In the genomic region with DNA sequence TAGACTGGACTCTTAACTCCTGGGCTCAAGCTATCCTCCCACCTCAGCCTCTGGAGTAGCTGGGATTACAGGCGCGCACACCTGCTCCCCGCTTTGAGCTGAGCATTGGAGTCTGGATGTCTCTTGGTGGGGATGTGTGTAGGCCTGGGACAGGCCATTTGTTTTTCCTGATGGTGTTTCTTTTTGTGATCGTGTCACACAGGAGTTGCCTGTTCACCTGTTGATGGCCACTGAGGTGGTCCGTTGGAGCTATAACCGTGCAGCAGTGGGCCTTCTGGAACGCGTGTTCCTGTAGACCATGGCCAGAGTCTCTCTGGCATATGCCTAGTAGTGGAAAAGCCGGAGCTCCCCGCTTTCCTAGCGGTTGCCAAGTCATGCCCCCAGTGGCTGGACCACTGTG, we compare ENCODE assay signal across 29 cellular contexts. TPM values are rescaled to one million over a fixed set of nuclear protein-coding genes. Genes with fewer than 3 reads are reported as not detected.
DNase-seq lines count a peak whose midpoint lies in the region; ATAC-seq and TF ChIP-seq lines count a peak whose summit lies in the region.
"Had no signal": no experiment of that assay in that cellular context is flagged by ENCODE, and none has a peak within 500 bp of the region (broad histone marks: within the 10 kb centered on the region; RNA-seq: fewer than 3 reads in every experiment).

No MANE protein-coding gene starts in this region.

- peaks cover 84% of the 10 kb centered on the region for H3K79me2 ChIP-seq in hepatocyte

- no peak for TF ChIP-seq EP300 in transverse colon (IDR thresholded peaks at IDR 0.05; ENCODE audit: low read depth)

- no peak overlapping the region for H3K4me3 Mint-ChIP-seq in Calu3 (ENCODE audit: low read depth, unreplicated experiment)
- H3K4me3 Mint-ChIP-seq: activated CD8-positive, alpha-beta T cell treated with anti-CD3 and anti-CD28 coated beads for 36 hours; activated T-helper 1 cell treated with anti-CD3 and anti-CD28 coated beads, Interleukin-12 subunit alpha, Interleukin-12 subunit beta, Interleukin-2, Interleukin-4 antibody, amounts not matched to agents 30 ng/mL and 10 ng/mL and 1 ng/mL, durations not matched to agents 14 hours and 24 hours and 36 hours; T-helper 1 cell treated with Interleukin-12 subunit alpha and Interleukin-12 subunit beta and Interleukin-4 antibody, amounts not matched to agents 30 μg/mL and 1 μg/mL, for 36 hours had no signal

- 97% methylated on average over 11 of the region's 11 CpGs for WGBS in hepatocyte (ENCODE audit: low lambda C conversion rate, missing lambda C conversion rate)
- 90 to 94% methylated on average over 4 to 11 of the region's 11 CpGs for WGBS in transverse colon (ENCODE audit: low coverage in 1 of 2), 2 donors

- H3K27me3 ChIP-seq in Panc1 (ENCODE audit: control insufficient read depth, insufficient read depth, low read length) = no peaks in the 10 kb centered on the region
- no peaks in the 10 kb centered on the region for H3K27me3 ChIP-seq in hepatocyte
- H3K27me3 ChIP-seq in transverse colon = no peaks in the 10 kb centered on the region
- H3K27me3 ChIP-seq: adrenal gland, dorsolateral prefrontal cortex, gastroesophageal sphincter, right atrium auricular region had no signal

- in situ Hi-C loops in Panc1 (cut with HindIII; ENCODE audit: low pct_unique_long_range_greater_than_20kb, low sequenced_read_pairs) (no loop called here), transverse colon (cut with MboI; ENCODE audit: low pct_ligation_motif_present in 1 of 4, low pct_unique_long_range_greater_than_20kb in 1 of 4, low sequenced_read_pairs in 3 of 4) (loop anchor here in 1 of 4 donors (10.0 kb wide), 1 partner anchor 206 kb away; a partner anchor contains a TSS)

- no peak overlapping the region for H2AFZ ChIP-seq in hepatocyte
- H2AFZ ChIP-seq: parathyroid adenoma had no signal

- no peaks in the 10 kb centered on the region for H3K36me3 ChIP-seq in Panc1 (ENCODE audit: control insufficient read depth, insufficient read depth, low read length)
- H3K36me3 ChIP-seq in hepatocyte (replicated peaks; ENCODE audit: insufficient read depth, low read depth) = no peaks in the 10 kb centered on the region
- H3K36me3 ChIP-seq in transverse colon = no peaks in the 10 kb centered on the region
- H3K36me3 ChIP-seq: adrenal gland, gastroesophageal sphincter, right atrium auricular region had no signal

- peaks cover 44% of the 10 kb centered on the region for H3K36me3 Mint-ChIP-seq in Calu3 (ENCODE audit: insufficient read depth, unreplicated experiment)

- intact Hi-C loops in Panc1 (cut with micrococcal nuclease; ENCODE audit: unreplicated experiment) (no loop called here), transverse colon (cut with DNase I; ENCODE audit: low total_unique reads) (loop anchor here (5.0 kb wide), 1 partner anchor 407 kb away; no protein-coding TSS in a partner anchor), Calu3 (cut with micrococcal nuclease; ENCODE audit: unreplicated experiment) (no loop called here)

- CTCF ChIA-PET in Panc1 (lab: Charles Lee) (interaction anchor here (0.5 to 0.6 kb wide), 3 partner anchors 24 to 221 kb away, joined by 3 to 4 read pairs (median 3); no protein-coding TSS in a partner anchor), Calu3 (lab: Charles Lee) (interaction anchor here (0.6 kb wide), 1 partner anchor 88 kb away, joined by 4 read pairs; no protein-coding TSS in a partner anchor)

- no peak for ATAC-seq in Panc1
- ATAC-seq: activated CD4-positive, CD25-positive, alpha-beta regulatory T cell treated with anti-CD3 and anti-CD28 coated beads, Interleukin-2, amount 50 U/mL, for 24 hours; activated CD8-positive, alpha-beta T cell treated with anti-CD3 and anti-CD28 coated beads for 36 hours; gastroesophageal sphincter; Right ventricle myocardium inferior; SK-N-SH treated with all-trans-retinoic acid at 6 μM for 48 hours had no signal

- H3K4me3 ChIP-seq in Panc1 (ENCODE audit: low read depth in 2 of 2, low read length in 2 of 2) = no peak overlapping the region
- H3K4me3 ChIP-seq in hepatocyte = no peak overlapping the region
- H3K4me3 ChIP-seq in transverse colon = no peak overlapping the region
- H3K4me3 ChIP-seq: adrenal gland, gastroesophageal sphincter, right atrium auricular region had no signal

- H3K9me3 ChIP-seq in Panc1 (ENCODE audit: control insufficient read depth, insufficient read depth, low read depth, low read length) (no peaks in the 10 kb centered on the region), hepatocyte (ENCODE audit: low read depth) (no peaks in the 10 kb centered on the region), transverse colon (no peaks in the 10 kb centered on the region)
- H3K9me3 ChIP-seq: adrenal gland, gastroesophageal sphincter, right atrium auricular region had no signal

- H3K4me1 Mint-ChIP-seq in Calu3 (ENCODE audit: low read depth, unreplicated experiment) = peaks cover 67% of the 10 kb centered on the region

- H3K4me2 ChIP-seq in hepatocyte = peak overlapping the region; percentile 87

- H4K20me1 ChIP-seq in hepatocyte (ENCODE audit: insufficient read depth, poor library complexity, severe bottlenecking) = peaks cover 63% of the 10 kb centered on the region

- no peak for TF ChIP-seq POLR2A in transverse colon (IDR thresholded peaks at IDR 0.05)

- no TSS peak for BruUV-seq in Panc1 (replicated peaks; lab: Mats Ljungman, UMichigan)
- BruUV-seq in Calu3 (replicated peaks; lab: Mats Ljungman, UMichigan) = no TSS peak

- no peaks in the 10 kb centered on the region for H3K9me3 Mint-ChIP-seq in Calu3 (ENCODE audit: low read depth, unreplicated experiment)
- H3K9me3 Mint-ChIP-seq: activated CD8-positive, alpha-beta T cell treated with anti-CD3 and anti-CD28 coated beads for 36 hours; activated T-helper 1 cell treated with anti-CD3 and anti-CD28 coated beads, Interleukin-12 subunit alpha, Interleukin-12 subunit beta, Interleukin-2, Interleukin-4 antibody, amounts not matched to agents 30 ng/mL and 10 ng/mL and 1 ng/mL, durations not matched to agents 14 hours and 24 hours and 36 hours; T-helper 1 cell treated with Interleukin-12 subunit alpha and Interleukin-12 subunit beta and Interleukin-4 antibody, amounts not matched to agents 30 μg/mL and 1 μg/mL, for 36 hours had no signal

- H3K27ac Mint-ChIP-seq in Calu3 (ENCODE audit: unreplicated experiment) = no peak overlapping the region
- H3K27ac Mint-ChIP-seq: activated T-helper 1 cell treated with anti-CD3 and anti-CD28 coated beads, Interleukin-12 subunit alpha, Interleukin-12 subunit beta, Interleukin-2, Interleukin-4 antibody, amounts not matched to agents 30 ng/mL and 10 ng/mL and 1 ng/mL, durations not matched to agents 14 hours and 24 hours and 36 hours; T-helper 1 cell treated with Interleukin-12 subunit alpha and Interleukin-12 subunit beta and Interleukin-4 antibody, amounts not matched to agents 30 μg/mL and 1 μg/mL, for 36 hours had no signal

- peaks cover 70% of the 10 kb centered on the region for H3K4me1 ChIP-seq in Panc1 (ENCODE audit: control insufficient read depth, insufficient read depth, low read length)
- H3K4me1 ChIP-seq in hepatocyte (ENCODE audit: insufficient read depth) = peaks cover 60% of the 10 kb centered on the region
- peaks cover 39 to 87% (median 75%) of the 10 kb centered on the region in 4 donors for H3K4me1 ChIP-seq in transverse colon

- H3K9me2 ChIP-seq in hepatocyte (replicated peaks; ENCODE audit: insufficient read depth) = no peaks in the 10 kb centered on the region

- TF ChIP-seq CTCF in C4-2B (conservative IDR thresholded peaks at IDR 0.05) = no peak
- TF ChIP-seq CTCF in Panc1 (IDR thresholded peaks at IDR 0.05) = no peak
- TF ChIP-seq CTCF in hepatocyte (IDR thresholded peaks at IDR 0.05; ENCODE audit: poor library complexity) = no peak
- no peak for TF ChIP-seq CTCF in transverse colon (IDR thresholded peaks at IDR 0.05)
- no peak for TF ChIP-seq CTCF in Calu3 (IDR thresholded peaks at IDR 0.05; ENCODE audit: unreplicated experiment)

- no peak for DNase-seq in Panc1 (ENCODE audit: low read depth, low spot score)
- DNase-seq in hepatocyte (ENCODE audit: low spot score) = no peak
- no peak for DNase-seq in transverse colon
- DNase-seq in Calu3 = no peak
- DNase-seq in NCI-H82 (lab: John Stamatoyannopoulos, UW) = no peak
- no peak for DNase-seq in Kasumi-1 (lab: John Stamatoyannopoulos, UW)
- DNase-seq: activated CD8-positive, alpha-beta memory T cell treated with anti-CD3 and anti-CD28 coated beads, Interleukin-2, amount 50 U/mL, for 48 hours; activated CD8-positive, alpha-beta T cell treated with anti-CD3 and anti-CD28 coated beads for 36 hours; activated naive CD4-positive, alpha-beta T cell treated with Interleukin-2 at 50 U/mL for 16 hours; adrenal gland; cerebellar nuclear complex; dorsolateral prefrontal cortex; hippocampal formation; IMR-90; NCI-H1048; stimulated activated naive CD4-positive, alpha-beta T cell had no signal

- H3K27me3 Mint-ChIP-seq in Calu3 (ENCODE audit: unreplicated experiment) = no peaks in the 10 kb centered on the region
- H3K27me3 Mint-ChIP-seq: activated CD8-positive, alpha-beta T cell treated with anti-CD3 and anti-CD28 coated beads for 36 hours had no signal

- POLR2A ChIA-PET in Panc1 (lab: Charles Lee) = interaction anchor here (0.5 to 1.2 kb wide), 4 partner anchors 21 to 228 kb away, joined by 3 to 7 read pairs (median 5); no protein-coding TSS in a partner anchor

- H3K27ac ChIP-seq in C4-2B (peak overlapping the region; percentile 97), Panc1 (ENCODE audit: low read length) (0 out of 2 replicates have a peak overlapping the region, but pooled peaks have one; percentile 15), hepatocyte (peak overlapping the region; percentile 20), transverse colon (peak overlapping the region; percentile 86 to 96 (median 93))
- H3K27ac ChIP-seq: right atrium auricular region had no signal

RNA-seq across cellular contexts. Expression of a gene that starts 3.5 kb away (rescaled TPM):
- total RNA-seq in Panc1 (2021; ENCODE audit: unreplicated experiment) = 311 TPM
- polyA plus RNA-seq in Panc1 (2012; ENCODE audit: insufficient read length) = 362 TPM
- total RNA-seq in hepatocyte = 15.2 and 20.3 TPM in 2 replicates
- polyA plus RNA-seq in hepatocyte = 39.6 and 41.0 TPM in 2 replicates
- 10 to 100 TPM; 43.8 to 96.1 (median 63.2) TPM for total RNA-seq in transverse colon
- 75.7 and 89.2 TPM in 2 replicates for total RNA-seq in Calu3 (2022)

RNA-seq across cellular contexts. Expression of a gene that starts 44.9 kb away (rescaled TPM):
- total RNA-seq in Panc1 (2021; ENCODE audit: unreplicated experiment) (10.3 TPM), hepatocyte (0.16 and 0.23 TPM in 2 replicates), transverse colon (not detected), Calu3 (2022) (6.6 and 9.5 TPM in 2 replicates)
- polyA plus RNA-seq in Panc1 (2012; ENCODE audit: insufficient read length) = 8.1 TPM
- 0.13 and 0.21 TPM in 2 replicates for polyA plus RNA-seq in hepatocyte
- total RNA-seq: activated CD8-positive, alpha-beta T cell treated with anti-CD3 and anti-CD28 coated beads for 36 hours; activated T-helper 1 cell treated with anti-CD3 and anti-CD28 coated beads, Interleukin-12 subunit alpha, Interleukin-12 subunit beta, Interleukin-2, Interleukin-4 antibody, amounts not matched to agents 30 ng/mL and 10 ng/mL and 1 ng/mL, durations not matched to agents 14 hours and 24 hours and 36 hours; adrenal gland; fibroblast of lung; IMR-90; lung microvascular endothelial cell; right atrium auricular region; Right ventricle myocardium inferior had no signal
- polyA plus RNA-seq: adrenal gland, AG04450, BJ, fibroblast of lung, IMR-90 had no signal

Comparison
In these comparisons a context has a peak if more than half of its experiments do, and no peak if none do; other contexts are left out.
1. H3K27ac ChIP-seq: peak in every context shown above with its lines; median percentile 97 in C4-2B; 93 in transverse colon; 20 in hepatocyte; 15 in Panc1.